26 cellular contexts compared by ENCODE assay signal in genomic region chr3:318903-319302, GRCh38.
"Had no signal": no experiment of that assay in that cellular context is flagged by ENCODE, and none has a peak within 500 bp of the region (broad histone marks: within the 10 kb centered on the region; RNA-seq: fewer than 3 reads in every experiment).

No MANE protein-coding gene starts in this region.

- H3K27ac ChIP-seq: stomach, suprapubic skin, testis, thoracic aorta, thyroid gland, tibial artery, tibial nerve, transverse colon, upper lobe of left lung, upper lobe of right lung, uterus, vagina had no signal

- H3K4me1 ChIP-seq: stomach, suprapubic skin, testis, thyroid gland, tibial artery, tibial nerve, transverse colon, upper lobe of left lung, upper lobe of right lung, uterus, vagina had no signal

- DNase-seq: stimulated activated CD4-positive, alpha-beta T cell treated with anti-CD3 and anti-CD28 coated beads, Interleukin-2, amount 100 ng/mL, for 48 hours; stimulated activated CD4-positive, alpha-beta T cell treated with anti-CD3 and anti-CD28 coated beads, Interleukin-4, amount 100 ng/mL, for 1 hour; stimulated activated CD4-positive, alpha-beta T cell treated with anti-CD3 and anti-CD28 coated beads, Interleukin-4, amount 100 ng/mL, for 24 hours; stimulated activated CD4-positive, alpha-beta T cell treated with anti-CD3 and anti-CD28 coated beads, Interleukin-4, amount 100 ng/mL, for 4 hours; stimulated activated CD8-positive, alpha-beta memory T cell treated with anti-CD3 and anti-CD28 coated beads, Interleukin-4, amount 100 ng/mL, for 48 hours; stimulated activated naive B cell treated with anti-CD40 and anti-IgM and Interleukin-4, amounts not matched to agents 10 μg/mL and 1 μg/mL and 100 μg/mL, for 72 hours; stimulated activated naive CD4-positive, alpha-beta T cell; stimulated activated naive CD4-positive, alpha-beta T cell treated with Interleukin-2 at 50 U/mL for 16 hours; stimulated activated naive CD8-positive, alpha-beta T cell treated with anti-CD3 and anti-CD28 coated beads, Interleukin-15, amount 100 ng/mL, for 72 hours; stimulated activated naive CD8-positive, alpha-beta T cell treated with anti-CD3 and anti-CD28 coated beads, Interleukin-15, Interleukin-2, amounts not matched to agents 100 U/mL and 50 U/mL, for 24 hours; stomach; substantia nigra; testis; thyroid gland; tibial artery; transverse colon; trophoblast cell; upper lobe of left lung; upper lobe of right lung; uterus had no signal

- H3K36me3 ChIP-seq: stomach, suprapubic skin, thoracic aorta, thyroid gland, tibial artery, tibial nerve, transverse colon, upper lobe of left lung, upper lobe of right lung, uterus, vagina had no signal

- H3K27me3 ChIP-seq: stomach, suprapubic skin, testis, thyroid gland, tibial artery, tibial nerve, transverse colon, upper lobe of left lung, upper lobe of right lung, uterus, vagina had no signal

- H3K9me3 ChIP-seq: stomach, suprapubic skin, testis, thoracic aorta, thyroid gland, tibial artery, tibial nerve, transverse colon, upper lobe of left lung, upper lobe of right lung, uterus, vagina had no signal

- ATAC-seq: stimulated activated effector memory CD8-positive, alpha-beta T cell treated with anti-CD3 and anti-CD28 coated beads, Interleukin-12 subunit alpha, Interleukin-12 subunit beta, amount 100 ng/mL, for 72 hours; stimulated activated memory B cell treated with anti-CD40 and anti-IgM and Interleukin-4, amounts not matched to agents 10 μg/mL and 1 μg/mL and 100 μg/mL, for 72 hours; stimulated activated naive B cell treated with anti-CD40 and anti-IgM and Interleukin-4, amounts not matched to agents 10 μg/mL and 1 μg/mL and 100 μg/mL, for 72 hours; stimulated activated naive CD8-positive, alpha-beta T cell treated with anti-CD3 and anti-CD28 coated beads, Interleukin-15, amount 100 ng/mL, for 72 hours; stimulated activated naive CD8-positive, alpha-beta T cell treated with anti-CD3 and anti-CD28 coated beads, Interleukin-15, Interleukin-2, amounts not matched to agents 100 U/mL and 50 U/mL, for 24 hours; upper lobe of right lung had no signal

- H3K4me3 ChIP-seq: stomach, suprapubic skin, testis, thoracic aorta, thyroid gland, tibial artery, tibial nerve, transverse colon, upper lobe of left lung, upper lobe of right lung, uterus, vagina had no signal
